ENCODE assay signal across 26 cellular contexts in the genomic region with DNA sequence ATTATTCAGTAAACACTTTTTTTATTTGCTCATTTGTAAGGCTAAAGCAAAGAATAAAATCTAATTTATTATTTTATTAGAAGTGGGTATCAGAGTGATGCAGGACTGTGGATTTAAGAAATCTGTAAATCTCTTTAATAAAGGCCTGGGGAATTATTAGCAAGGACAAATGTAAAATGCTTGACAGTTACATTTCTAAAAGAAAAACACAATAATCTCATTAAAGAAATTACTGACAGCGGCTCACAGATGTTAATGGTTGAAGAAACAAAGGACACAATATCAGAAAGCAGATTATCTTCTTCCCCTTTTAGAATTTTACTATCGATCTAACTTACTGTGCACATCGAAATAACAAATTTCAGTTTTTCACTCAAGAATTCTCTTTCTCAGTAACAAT.
"Had no signal": no experiment of that assay in that cellular context is flagged by ENCODE, and none has a peak within 500 bp of the region (broad histone marks: within the 10 kb centered on the region; RNA-seq: fewer than 3 reads in every experiment).

No MANE protein-coding gene starts in this region.

- H3K9ac ChIP-seq: neural progenitor cell, parathyroid adenoma had no signal

- H3K27me3 ChIP-seq: neural progenitor cell, ovary, right lobe of liver, sigmoid colon, stomach, thyroid gland, tibial nerve, upper lobe of left lung, vagina had no signal

- H3K79me2 ChIP-seq: parathyroid adenoma had no signal

- H3K4me3 ChIP-seq: neural progenitor cell, ovary, psoas muscle, right lobe of liver, sigmoid colon, stomach, thoracic aorta, thyroid gland, tibial nerve, upper lobe of left lung, vagina had no signal

- H2AFZ ChIP-seq: parathyroid adenoma had no signal

- H3K4me2 ChIP-seq: neural progenitor cell had no signal

- H3K4me1 ChIP-seq: parathyroid adenoma, psoas muscle, right lobe of liver, sigmoid colon, stomach, thyroid gland, tibial nerve, upper lobe of left lung, vagina had no signal

- H3K36me3 ChIP-seq: neural progenitor cell, ovary, right lobe of liver, sigmoid colon, stomach, thoracic aorta, thyroid gland, tibial nerve, upper lobe of left lung, vagina had no signal

- H3K27ac ChIP-seq: neural progenitor cell, ovary, parathyroid adenoma, psoas muscle, right lobe of liver, sigmoid colon, stomach, thoracic aorta, thyroid gland, tibial nerve, upper lobe of left lung, vagina had no signal

- FAIRE-seq: small intestine, urothelium cell line had no signal

- DNase-seq: naive thymus-derived CD8-positive, alpha-beta T cell; nephron progenitor cell; occipital lobe; ovary; posterior cingulate gyrus; psoas muscle; right cardiac atrium; right lobe of liver; sigmoid colon; small intestine; stimulated activated CD4-positive, alpha-beta T cell treated with anti-CD3 and anti-CD28 coated beads, Interleukin-15, amount 100 ng/mL, for 24 hours; stimulated activated CD4-positive, alpha-beta T cell treated with anti-CD3 and anti-CD28 coated beads, Interleukin-2, amount 100 ng/mL, for 24 hours; stimulated activated CD4-positive, alpha-beta T cell treated with anti-CD3 and anti-CD28 coated beads, Interleukin-2, amount 100 ng/mL, for 48 hours; stimulated activated CD4-positive, alpha-beta T cell treated with anti-CD3 and anti-CD28 coated beads, Interleukin-4, amount 100 ng/mL, for 24 hours; stimulated activated naive B cell treated with anti-CD40 and anti-IgM and Interleukin-4, amounts not matched to agents 10 μg/mL and 1 μg/mL and 100 μg/mL, for 72 hours; stimulated activated naive CD4-positive, alpha-beta T cell treated with Interleukin-2 at 50 U/mL for 16 hours; stomach; thyroid gland; trophoblast cell; upper lobe of left lung had no signal

- H3K9me3 ChIP-seq: ovary, psoas muscle, right lobe of liver, stomach, thoracic aorta, thyroid gland, tibial nerve, upper lobe of left lung, vagina had no signal
